ENCODE assay signal across 10 cellular contexts in genomic region chr13:69948016-69948415, GRCh38.
DNase-seq lines count a peak whose midpoint lies in the region; ATAC-seq and TF ChIP-seq lines count a peak whose summit lies in the region.
"Had no signal": no experiment of that assay in that cellular context is flagged by ENCODE, and none has a peak within 500 bp of the region (broad histone marks: within the 10 kb centered on the region; RNA-seq: fewer than 3 reads in every experiment).

No MANE protein-coding gene starts in this region.

- H3K27ac Mint-ChIP-seq in activated T-helper 1 cell treated with anti-CD3 and anti-CD28 coated beads, Interleukin-12 subunit alpha, Interleukin-12 subunit beta, Interleukin-2, Interleukin-4 antibody, amounts not matched to agents 30 ng/mL and 10 ng/mL and 1 ng/mL, durations not matched to agents 14 hours and 24 hours and 36 hours, result no peak overlapping the region
- H3K27ac Mint-ChIP-seq: activated naive CD8-positive, alpha-beta T cell treated with anti-CD3 and anti-CD28 coated beads, Interleukin-2, amount 50 U/mL, for 24 hours; CD4-positive, CD25-positive, alpha-beta regulatory T cell had no signal

- H3K27ac ChIP-seq in OCI-LY3 (ENCODE audit: low read length), result peak overlapping the region; percentile 85
- H3K27ac ChIP-seq in uterus, result no peak overlapping the region
- H3K27ac ChIP-seq in suprapubic skin, result no peak overlapping the region

- peaks cover 35% of the 10 kb centered on the region for H3K4me1 ChIP-seq in OCI-LY3 (ENCODE audit: low read length)
- no peaks in the 10 kb centered on the region for H3K4me1 ChIP-seq in uterus
- no peaks in the 10 kb centered on the region for H3K4me1 ChIP-seq in suprapubic skin

- no peak for TF ChIP-seq EP300 in suprapubic skin (IDR thresholded peaks at IDR 0.05)

- ATAC-seq in GM18517 (IDR thresholded peaks at IDR 0.05; ENCODE audit: unreplicated experiment) (peak; percentile 94), GM21447 (IDR thresholded peaks at IDR 0.05; ENCODE audit: unreplicated experiment) (peak; percentile 97), HG03097 (IDR thresholded peaks at IDR 0.05; ENCODE audit: low FRiP score, unreplicated experiment) (peak; percentile 95)
- ATAC-seq: activated naive CD8-positive, alpha-beta T cell treated with anti-CD3 and anti-CD28 coated beads, Interleukin-2, amount 50 U/mL, for 24 hours had no signal

- no peak overlapping the region for H3K4me3 Mint-ChIP-seq in activated T-helper 1 cell treated with anti-CD3 and anti-CD28 coated beads, Interleukin-12 subunit alpha, Interleukin-12 subunit beta, Interleukin-2, Interleukin-4 antibody, amounts not matched to agents 30 ng/mL and 10 ng/mL and 1 ng/mL, durations not matched to agents 14 hours and 24 hours and 36 hours
- H3K4me3 Mint-ChIP-seq: activated naive CD8-positive, alpha-beta T cell treated with anti-CD3 and anti-CD28 coated beads, Interleukin-2, amount 50 U/mL, for 24 hours; CD4-positive, CD25-positive, alpha-beta regulatory T cell had no signal

- H3K27me3 Mint-ChIP-seq in activated T-helper 1 cell treated with anti-CD3 and anti-CD28 coated beads, Interleukin-12 subunit alpha, Interleukin-12 subunit beta, Interleukin-2, Interleukin-4 antibody, amounts not matched to agents 30 ng/mL and 10 ng/mL and 1 ng/mL, durations not matched to agents 14 hours and 24 hours and 36 hours (ENCODE audit: insufficient read depth), result no peaks in the 10 kb centered on the region
- H3K27me3 Mint-ChIP-seq: activated naive CD8-positive, alpha-beta T cell treated with anti-CD3 and anti-CD28 coated beads, Interleukin-2, amount 50 U/mL, for 24 hours; CD4-positive, CD25-positive, alpha-beta regulatory T cell had no signal

- no peak for TF ChIP-seq POLR2A in uterus (IDR thresholded peaks at IDR 0.05)
- no peak for TF ChIP-seq POLR2A in suprapubic skin (IDR thresholded peaks at IDR 0.05)

- H3K36me3 ChIP-seq in OCI-LY3 (replicated peaks; ENCODE audit: low read depth, low read length) (no peaks in the 10 kb centered on the region), uterus (no peaks in the 10 kb centered on the region), suprapubic skin (no peaks in the 10 kb centered on the region)

- intact Hi-C loops in uterus (cut with DNase I; ENCODE audit: low total_unique reads), result no loop called here
- intact Hi-C loops in activated T-helper 1 cell treated with anti-CD3 and anti-CD28 coated beads, Interleukin-12 subunit alpha, Interleukin-12 subunit beta, Interleukin-2, Interleukin-4 antibody, amounts not matched to agents 30 ng/mL and 10 ng/mL and 1 ng/mL, durations not matched to agents 14 hours and 24 hours and 36 hours (cut with micrococcal nuclease), result no loop called here

- H3K79me2 ChIP-seq in OCI-LY3 (ENCODE audit: low read length), result no peaks in the 10 kb centered on the region

- 54% methylated on average over 3 of the region's 3 CpGs for WGBS in suprapubic skin

- H3K4me2 ChIP-seq in OCI-LY3 (ENCODE audit: low read length), result peak overlapping the region; percentile 85

- TF ChIP-seq CTCF in OCI-LY3 (IDR thresholded peaks at IDR 0.05; ENCODE audit: low read depth, low read length) (no peak), uterus (IDR thresholded peaks at IDR 0.05) (no peak), suprapubic skin (IDR thresholded peaks at IDR 0.05) (no peak)

- H3K4me3 ChIP-seq in OCI-LY3 (ENCODE audit: low read length), result peak overlapping the region; percentile 63
- H3K4me3 ChIP-seq in uterus, result no peak overlapping the region
- H3K4me3 ChIP-seq in suprapubic skin, result no peak overlapping the region

- H3K36me3 Mint-ChIP-seq in activated T-helper 1 cell treated with anti-CD3 and anti-CD28 coated beads, Interleukin-12 subunit alpha, Interleukin-12 subunit beta, Interleukin-2, Interleukin-4 antibody, amounts not matched to agents 30 ng/mL and 10 ng/mL and 1 ng/mL, durations not matched to agents 14 hours and 24 hours and 36 hours (ENCODE audit: low read depth), result no peaks in the 10 kb centered on the region
- H3K36me3 Mint-ChIP-seq: CD4-positive, CD25-positive, alpha-beta regulatory T cell had no signal

- no peaks in the 10 kb centered on the region for H4K20me1 ChIP-seq in OCI-LY3 (ENCODE audit: insufficient read depth, low read length)

- DNase-seq in uterus (no peak), suprapubic skin (ENCODE audit: low spot score in 2 of 2) (no peak), DMS79 treated with DMSO at 0.1 percent for 48 hours (lab: John Stamatoyannopoulos, UW) (no peak)
- DNase-seq in activated T-helper 1 cell treated with anti-CD3 and anti-CD28 coated beads, Interleukin-12 subunit alpha, Interleukin-12 subunit beta, Interleukin-2, Interleukin-4 antibody, amounts not matched to agents 30 ng/mL and 10 ng/mL and 1 ng/mL, durations not matched to agents 14 hours and 24 hours and 36 hours (ENCODE audit: low spot score), result no peak
- DNase-seq: activated naive CD8-positive, alpha-beta T cell treated with anti-CD3 and anti-CD28 coated beads, Interleukin-2, amount 50 U/mL, for 24 hours; CD4-positive, CD25-positive, alpha-beta regulatory T cell had no signal

- H3K4me1 Mint-ChIP-seq in activated T-helper 1 cell treated with anti-CD3 and anti-CD28 coated beads, Interleukin-12 subunit alpha, Interleukin-12 subunit beta, Interleukin-2, Interleukin-4 antibody, amounts not matched to agents 30 ng/mL and 10 ng/mL and 1 ng/mL, durations not matched to agents 14 hours and 24 hours and 36 hours (ENCODE audit: low read depth), result no peaks in the 10 kb centered on the region
- H3K4me1 Mint-ChIP-seq: activated naive CD8-positive, alpha-beta T cell treated with anti-CD3 and anti-CD28 coated beads, Interleukin-2, amount 50 U/mL, for 24 hours; CD4-positive, CD25-positive, alpha-beta regulatory T cell had no signal

- H3K9me3 ChIP-seq in OCI-LY3 (ENCODE audit: insufficient read depth, low read length) (no peaks in the 10 kb centered on the region), uterus (no peaks in the 10 kb centered on the region), suprapubic skin (peaks cover 5% of the 10 kb centered on the region)

- H3K9ac ChIP-seq in OCI-LY3 (ENCODE audit: low read length), result peak overlapping the region; percentile 53

- H3K27me3 ChIP-seq in OCI-LY3 (ENCODE audit: low read depth, low read length), result no peaks in the 10 kb centered on the region
- H3K27me3 ChIP-seq in uterus, result no peaks in the 10 kb centered on the region
- H3K27me3 ChIP-seq in suprapubic skin, result no peaks in the 10 kb centered on the region

- H2AFZ ChIP-seq in OCI-LY3 (ENCODE audit: low read depth, low read length), result peak overlapping the region; percentile 92

- peaks cover 26% of the 10 kb centered on the region for H3K9me3 Mint-ChIP-seq in activated T-helper 1 cell treated with anti-CD3 and anti-CD28 coated beads, Interleukin-12 subunit alpha, Interleukin-12 subunit beta, Interleukin-2, Interleukin-4 antibody, amounts not matched to agents 30 ng/mL and 10 ng/mL and 1 ng/mL, durations not matched to agents 14 hours and 24 hours and 36 hours
